8 cellular contexts compared by ENCODE assay signal in genomic region chr17:42017866-42018200, GRCh38.
DNase-seq lines count a peak whose midpoint lies in the region; ATAC-seq and TF ChIP-seq lines count a peak whose summit lies in the region.

No MANE protein-coding gene starts in this region.

- DNase-seq in NCI-H748 treated with DMSO at 0.1 percent for 48 hours (lab: John Stamatoyannopoulos, UW) (peak; percentile 34), NCI-H748 (lab: John Stamatoyannopoulos, UW; ENCODE audit: unreplicated experiment) (no peak), NOMO-1 treated with DMSO at 0.1 percent for 48 hours (lab: John Stamatoyannopoulos, UW; ENCODE audit: unreplicated experiment) (no peak), NCI-H1092 (lab: John Stamatoyannopoulos, UW) (no peak), NK-92 (lab: John Stamatoyannopoulos, UW; ENCODE audit: unreplicated experiment) (no peak)
- no peak for DNase-seq in effector memory CD8-positive, alpha-beta T cell

- H4K20me1 ChIP-seq in OCI-LY1 (ENCODE audit: insufficient read depth, low read length), result no peaks in the 10 kb centered on the region

- H3K36me3 ChIP-seq in OCI-LY1 (ENCODE audit: insufficient read depth, low read length) (peaks cover 20% of the 10 kb centered on the region; the same call in 1 of the 2 replicates), neuron (ENCODE audit: insufficient read depth, low read length) (peaks cover 15% of the 10 kb centered on the region)

- H3K27ac ChIP-seq in OCI-LY1 (ENCODE audit: low read depth, low read length, poor library complexity, severe bottlenecking), result peak overlapping the region; percentile 37

- H3K4me1 Mint-ChIP-seq in effector memory CD8-positive, alpha-beta T cell (ENCODE audit: low read depth in 2 of 2), result peaks cover 54 to 62% of the 10 kb centered on the region in 2 donors

- H3K9me3 ChIP-seq in OCI-LY1 (ENCODE audit: low read length) (no peaks in the 10 kb centered on the region), neuron (ENCODE audit: low read length) (no peaks in the 10 kb centered on the region)

- H3K79me2 ChIP-seq in OCI-LY1 (ENCODE audit: insufficient read depth, low read length), result peaks cover 45% of the 10 kb centered on the region

- peak overlapping the region; percentile 90 for H3K4me2 ChIP-seq in OCI-LY1 (ENCODE audit: low read length)

- peaks cover 0 to 2% of the 10 kb centered on the region in 2 donors for H3K9me3 Mint-ChIP-seq in effector memory CD8-positive, alpha-beta T cell

- H3K27ac Mint-ChIP-seq in effector memory CD8-positive, alpha-beta T cell, result peak overlapping the region; percentile 99

- H3K9ac ChIP-seq in OCI-LY1 (ENCODE audit: low read length), result peak overlapping the region; percentile 94

- H3K36me3 Mint-ChIP-seq in effector memory CD8-positive, alpha-beta T cell (ENCODE audit: insufficient read depth), result peaks cover 30% of the 10 kb centered on the region

- H3F3A ChIP-seq in OCI-LY1 (ENCODE audit: insufficient read depth, low read length), result no peaks in the 10 kb centered on the region

- no peaks in the 10 kb centered on the region for H3K9me2 ChIP-seq in OCI-LY1 (ENCODE audit: low read depth, low read length)

- H2AFZ ChIP-seq in OCI-LY1 (ENCODE audit: low read length) (no peak overlapping the region), neuron (ENCODE audit: low read depth, low read length) (peak overlapping the region; percentile 54)

- H3K4me1 ChIP-seq in OCI-LY1 (ENCODE audit: insufficient read depth, low read length, severe bottlenecking) (peaks cover 45% of the 10 kb centered on the region), neuron (ENCODE audit: insufficient read depth, low read length) (peaks cover 25% of the 10 kb centered on the region)

- ATAC-seq in effector memory CD8-positive, alpha-beta T cell (replicated peaks), result no peak

- H3K4me3 ChIP-seq in OCI-LY1 (ENCODE audit: low read depth, low read length, poor library complexity, severe bottlenecking) (peak overlapping the region; percentile 93), neuron (ENCODE audit: low read length) (peak overlapping the region; percentile 85)

- no peaks in the 10 kb centered on the region for H3K27me3 Mint-ChIP-seq in effector memory CD8-positive, alpha-beta T cell

- TF ChIP-seq CTCF in OCI-LY1 (IDR thresholded peaks at IDR 0.05; ENCODE audit: low read length), result no peak

- H3K4me3 Mint-ChIP-seq in effector memory CD8-positive, alpha-beta T cell, result peak overlapping the region; percentile 96 to 99

- H3K27me3 ChIP-seq in OCI-LY1 (ENCODE audit: insufficient read depth, low read length) (no peaks in the 10 kb centered on the region), neuron (ENCODE audit: insufficient read depth, low read length) (no peaks in the 10 kb centered on the region)
